11 cellular contexts compared by ENCODE assay signal in the genomic region with DNA sequence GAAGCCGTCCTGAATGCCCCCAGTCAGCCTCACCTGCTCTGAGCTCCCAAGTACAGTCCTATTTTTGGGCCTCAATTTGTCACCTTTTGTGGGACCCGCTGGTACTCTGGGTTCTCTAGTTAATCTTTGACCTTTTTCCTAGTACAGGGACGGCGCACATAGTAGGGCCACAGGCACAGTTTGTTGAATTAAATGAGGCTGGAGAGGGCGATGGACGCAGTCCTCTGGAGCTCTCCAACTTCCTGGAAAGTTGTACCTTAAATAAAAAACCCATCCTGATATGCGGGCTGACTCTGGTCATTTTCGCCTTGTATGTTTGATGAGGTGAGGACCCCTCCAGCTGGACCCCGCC. TPM values are rescaled to one million over a fixed set of nuclear protein-coding genes. Genes with fewer than 3 reads are reported as not detected.
DNase-seq lines count a peak whose midpoint lies in the region; ATAC-seq and TF ChIP-seq lines count a peak whose summit lies in the region.
"Had no signal": no experiment of that assay in that cellular context is flagged by ENCODE, and none has a peak within 500 bp of the region (broad histone marks: within the 10 kb centered on the region; RNA-seq: fewer than 3 reads in every experiment).

No MANE protein-coding gene starts in this region.

- H3K4me3 Mint-ChIP-seq in natural killer cell (peak overlapping the region; percentile 13), naive B cell (peak overlapping the region in 6 of 8 donors; percentile 36 to 76 (median 43))
- H3K4me3 Mint-ChIP-seq in natural killer cell treated with Interleukin-12 subunit alpha and Interleukin-12 subunit beta and Interleukin-15 and Interleukin-18, amount 100 ng/mL, for 72 hours, result no peak overlapping the region
- H3K4me3 Mint-ChIP-seq in central memory CD8-positive, alpha-beta T cell, result peak overlapping the region; percentile 11

- H3K36me3 Mint-ChIP-seq in natural killer cell, result no peaks in the 10 kb centered on the region
- no peaks in the 10 kb centered on the region for H3K36me3 Mint-ChIP-seq in natural killer cell treated with Interleukin-12 subunit alpha and Interleukin-12 subunit beta and Interleukin-15 and Interleukin-18, amount 100 ng/mL, for 72 hours
- H3K36me3 Mint-ChIP-seq in central memory CD8-positive, alpha-beta T cell (ENCODE audit: insufficient read depth), result peaks cover 1% of the 10 kb centered on the region
- no peaks in the 10 kb centered on the region for H3K36me3 Mint-ChIP-seq in naive B cell

- no peak for TF ChIP-seq CTCF in natural killer cell (IDR thresholded peaks at IDR 0.05)

- peaks cover 16% of the 10 kb centered on the region; the same call in 1 of the 2 replicates for H3K27me3 ChIP-seq in SJCRH30

- DNase-seq in natural killer cell (no peak), naive B cell (no peak), NCI-H187 (lab: John Stamatoyannopoulos, UW) (no peak), SJCRH30 (no peak), NCI-H2029 treated with DMSO at 0.1 percent for 48 hours (lab: John Stamatoyannopoulos, UW) (no peak)
- no peak for DNase-seq in natural killer cell treated with Interleukin-12 subunit alpha and Interleukin-12 subunit beta and Interleukin-15 and Interleukin-18, amount 100 ng/mL, for 72 hours (ENCODE audit: low spot score)
- DNase-seq in central memory CD8-positive, alpha-beta T cell (ENCODE audit: low spot score in 2 of 2), result no peak

- H3K27ac ChIP-seq in SJCRH30, result no peak overlapping the region

- H3K4me3 ChIP-seq in SJCRH30, result no peak overlapping the region

- H3K9me3 Mint-ChIP-seq in natural killer cell, result no peaks in the 10 kb centered on the region
- H3K9me3 Mint-ChIP-seq in natural killer cell treated with Interleukin-12 subunit alpha and Interleukin-12 subunit beta and Interleukin-15 and Interleukin-18, amount 100 ng/mL, for 72 hours, result no peaks in the 10 kb centered on the region
- H3K9me3 Mint-ChIP-seq in central memory CD8-positive, alpha-beta T cell, result no peaks in the 10 kb centered on the region
- H3K9me3 Mint-ChIP-seq in naive B cell, result no peaks in the 10 kb centered on the region

- H3K27ac Mint-ChIP-seq in natural killer cell, result no peak overlapping the region
- H3K27ac Mint-ChIP-seq in natural killer cell treated with Interleukin-12 subunit alpha and Interleukin-12 subunit beta and Interleukin-15 and Interleukin-18, amount 100 ng/mL, for 72 hours, result no peak overlapping the region
- no peak overlapping the region for H3K27ac Mint-ChIP-seq in central memory CD8-positive, alpha-beta T cell (ENCODE audit: low read depth)
- H3K27ac Mint-ChIP-seq in naive B cell, result peak overlapping the region in 2 of 6 donors; percentile 57 to 59

- ATAC-seq in natural killer cell, result no peak
- no peak for ATAC-seq in natural killer cell treated with Interleukin-12 subunit alpha and Interleukin-12 subunit beta and Interleukin-15 and Interleukin-18, amount 100 ng/mL, for 72 hours
- ATAC-seq in central memory CD8-positive, alpha-beta T cell (replicated peaks; ENCODE audit: extremely low read depth, poor library complexity, severe bottlenecking), result no peak
- ATAC-seq in naive B cell (ENCODE audit: low read depth in 2 of 2), result no peak
- no peak for ATAC-seq in GM19035 (IDR thresholded peaks at IDR 0.05; ENCODE audit: unreplicated experiment)

- H3K4me1 Mint-ChIP-seq in natural killer cell (peaks cover 0 to 17% of the 10 kb centered on the region in 2 donors), naive B cell (peaks cover 10 to 19% (median 11%) of the 10 kb centered on the region in 3 donors)
- H3K4me1 Mint-ChIP-seq in natural killer cell treated with Interleukin-12 subunit alpha and Interleukin-12 subunit beta and Interleukin-15 and Interleukin-18, amount 100 ng/mL, for 72 hours (ENCODE audit: low read depth in 2 of 2), result peaks cover 13 to 24% of the 10 kb centered on the region in 2 donors
- peaks cover 13% of the 10 kb centered on the region for H3K4me1 Mint-ChIP-seq in central memory CD8-positive, alpha-beta T cell

- intact Hi-C loops in natural killer cell (cut with micrococcal nuclease), result loop anchor here (1.0 to 10.0 kb wide), 2 partner anchors 58 to 231 kb away; no protein-coding TSS in a partner anchor

- no peaks in the 10 kb centered on the region for H3K36me3 ChIP-seq in SJCRH30

- H3K27me3 Mint-ChIP-seq in natural killer cell (ENCODE audit: low read depth in 2 of 2), result peaks cover 7 to 31% of the 10 kb centered on the region in 2 donors
- peaks cover 14 to 30% of the 10 kb centered on the region in 2 donors for H3K27me3 Mint-ChIP-seq in natural killer cell treated with Interleukin-12 subunit alpha and Interleukin-12 subunit beta and Interleukin-15 and Interleukin-18, amount 100 ng/mL, for 72 hours
- H3K27me3 Mint-ChIP-seq in central memory CD8-positive, alpha-beta T cell, result peaks cover 33% of the 10 kb centered on the region
- peaks cover 10 to 56% (median 25%) of the 10 kb centered on the region in 3 donors for H3K27me3 Mint-ChIP-seq in naive B cell

- peaks cover 31% of the 10 kb centered on the region for H3K4me1 ChIP-seq in SJCRH30

- H3K9me3 ChIP-seq in SJCRH30 (replicated peaks), result no peaks in the 10 kb centered on the region

RNA-seq across cellular contexts. Expression of a gene that starts 4.8 kb away (rescaled TPM):
- total RNA-seq in natural killer cell, result not detected
- total RNA-seq in natural killer cell treated with Interleukin-12 subunit alpha and Interleukin-12 subunit beta and Interleukin-15 and Interleukin-18, amount 100 ng/mL, for 72 hours, result not detected
- polyA plus RNA-seq in naive B cell (ENCODE audit: low read depth in 6 of 6), result not detected
- total RNA-seq in SJCRH30 (2014; rRNA removed; shearing (Covaris generic)), result 0.10 and 0.18 TPM in 2 replicates
- total RNA-seq: M059J had no signal

RNA-seq across cellular contexts. Expression of a gene that starts 5.1 kb away (rescaled TPM):
- total RNA-seq in natural killer cell, result not detected
- total RNA-seq in natural killer cell treated with Interleukin-12 subunit alpha and Interleukin-12 subunit beta and Interleukin-15 and Interleukin-18, amount 100 ng/mL, for 72 hours, result not detected
- polyA plus RNA-seq in naive B cell (ENCODE audit: low read depth in 6 of 6), result not detected
- total RNA-seq in SJCRH30 (2014; rRNA removed; shearing (Covaris generic)), result 0.18 TPM in 1 of 2 replicates, not detected in the other
- total RNA-seq: dermis microvascular lymphatic vessel endothelial cell, left colon, M059J had no signal

RNA-seq across cellular contexts. Expression of a gene that starts 6.0 kb away (rescaled TPM):
- 10 to 100 TPM in 2 of 3 donors, 1 to 10 TPM in 1; 8.6 to 17.8 (median 15.6) TPM for total RNA-seq in natural killer cell
- 10 to 100 TPM; 36.6 to 73.8 TPM for total RNA-seq in natural killer cell treated with Interleukin-12 subunit alpha and Interleukin-12 subunit beta and Interleukin-15 and Interleukin-18, amount 100 ng/mL, for 72 hours
- 10 to 100 TPM; 33.3 to 52.3 (median 36.1) TPM for polyA plus RNA-seq in naive B cell (ENCODE audit: low read depth in 6 of 6)
- 27.4 and 38.8 TPM in 2 replicates for total RNA-seq in SJCRH30 (2014; rRNA removed; shearing (Covaris generic))

RNA-seq across cellular contexts. Expression of a gene that starts 8.0 kb away (rescaled TPM):
- not detected for total RNA-seq in natural killer cell
- total RNA-seq in natural killer cell treated with Interleukin-12 subunit alpha and Interleukin-12 subunit beta and Interleukin-15 and Interleukin-18, amount 100 ng/mL, for 72 hours, result not detected
- polyA plus RNA-seq in naive B cell (ENCODE audit: low read depth in 6 of 6), result 1 to 10 TPM in 5 of 6 donors, under 1 TPM in 1; 0.96 to 3.5 (median 1.9) TPM
- not detected in 2 replicates for total RNA-seq in SJCRH30 (2014; rRNA removed; shearing (Covaris generic))
- total RNA-seq: dermis microvascular lymphatic vessel endothelial cell, left colon, M059J had no signal

RNA-seq across cellular contexts. Expression of a gene that starts 13.6 kb away (rescaled TPM):
- total RNA-seq in natural killer cell, result 1 to 10 TPM in 2 of 3 donors, under 1 TPM in 1; 0.89 to 1.9 (median 1.0) TPM
- 1 to 10 TPM in 1 of 2 donors, not detected in 1; 2.5 TPM for total RNA-seq in natural killer cell treated with Interleukin-12 subunit alpha and Interleukin-12 subunit beta and Interleukin-15 and Interleukin-18, amount 100 ng/mL, for 72 hours
- under 1 TPM in 3 of 6 donors, not detected in 3; 0.44 to 0.57 (median 0.49) TPM for polyA plus RNA-seq in naive B cell (ENCODE audit: low read depth in 6 of 6)
- 1.2 and 2.6 TPM in 2 replicates for total RNA-seq in SJCRH30 (2014; rRNA removed; shearing (Covaris generic))
- total RNA-seq: dermis microvascular lymphatic vessel endothelial cell had no signal
